In genomic region chr10:113060221-113061053, GRCh38 we compare ENCODE assay signal across 9 cellular contexts.
DNase-seq lines count a peak whose midpoint lies in the region; ATAC-seq and TF ChIP-seq lines count a peak whose summit lies in the region.
"Had no signal": no experiment of that assay in that cellular context is flagged by ENCODE, and none has a peak within 500 bp of the region (broad histone marks: within the 10 kb centered on the region; RNA-seq: fewer than 3 reads in every experiment).

No MANE protein-coding gene starts in this region.

- peak overlapping the region; percentile 51 to 83 for H4K8ac ChIP-seq in IMR-90 (ENCODE audit: low read depth in 2 of 2, low read length in 2 of 2)

- no peaks in the 10 kb centered on the region for H3K9me3 Mint-ChIP-seq in HFFc6

- peak overlapping the region; percentile 53 for H3K14ac ChIP-seq in IMR-90 (replicated peaks; ENCODE audit: low read depth, low read length)

- dilution Hi-C loops in IMR-90 (cut with HindIII; ENCODE audit: low sequenced_read_pairs, unreplicated experiment) = no loop called here

- peak overlapping the region; percentile 66 for H2AFZ ChIP-seq in IMR-90 (replicated peaks; ENCODE audit: low read length, poor library complexity)

- peak overlapping the region; percentile 75 for H3K18ac ChIP-seq in IMR-90 (ENCODE audit: low read depth, low read length)

- peak overlapping the region; percentile 60 for H2BK120ac ChIP-seq in IMR-90 (ENCODE audit: low read depth, low read length)

- no peak overlapping the region for H3K27ac Mint-ChIP-seq in HFFc6

- H3K23ac ChIP-seq in IMR-90 (ENCODE audit: low read depth, low read length) = peak overlapping the region; percentile 65

- peak overlapping the region; percentile 59 for H4K91ac ChIP-seq in IMR-90 (ENCODE audit: insufficient read depth, low read depth, low read length)

- H3K27ac ChIP-seq in IMR-90 (ENCODE audit: insufficient read depth, low read length) (peak overlapping the region; percentile 14; the same call in 1 of the 2 replicates), stomach (peak overlapping the region; percentile 70 to 82 (median 81)), foreskin keratinocyte (no peak overlapping the region)

- peaks cover 7% of the 10 kb centered on the region; the same call in 1 of the 2 replicates for H4K20me1 ChIP-seq in IMR-90 (ENCODE audit: insufficient read depth, low read length)

- no peak overlapping the region for H3K56ac ChIP-seq in IMR-90 (ENCODE audit: extremely low read depth, insufficient read depth, low read length)

- intact Hi-C loops in IMR-90 (cut with micrococcal nuclease) (no loop called here), left colon (cut with DNase I, micrococcal nuclease) (no loop called here), stomach (cut with DNase I; ENCODE audit: low total_unique reads) (no loop called here)

- H3K9me1 ChIP-seq in IMR-90 (ENCODE audit: insufficient read depth, low read length) = peaks cover 16% of the 10 kb centered on the region

- CTCF ChIA-PET in IMR-90 (lab: Yijun Ruan, JAX) = interaction anchor here (0.6 kb wide), 1 partner anchor 79 kb away, joined by 3 read pairs; no protein-coding TSS in a partner anchor

- H3K79me1 ChIP-seq in IMR-90 (ENCODE audit: low read depth in 1 of 2, low read length in 2 of 2) = peaks cover 43 to 90% of the 10 kb centered on the region in 2 experiments

- H3K36me3 Mint-ChIP-seq in HFFc6 (ENCODE audit: low read depth) = peaks cover 14% of the 10 kb centered on the region

- in situ Hi-C loops in IMR-90 (cut with MboI; ENCODE audit: low sequenced_read_pairs) = no loop called here

- no peak for TF ChIP-seq CTCF in IMR-90 (conservative IDR thresholded peaks at IDR 0.05; ENCODE audit: low read depth, low read length)
- TF ChIP-seq CTCF in stomach (IDR thresholded peaks at IDR 0.05) = no peak
- TF ChIP-seq CTCF in foreskin keratinocyte (conservative IDR thresholded peaks at IDR 0.05) = no peak
- no peak for TF ChIP-seq CTCF in HFFc6 (IDR thresholded peaks at IDR 0.05)

- H3K4me3 ChIP-seq in IMR-90 (ENCODE audit: insufficient read depth, low read depth, low read length) (no peak overlapping the region), stomach (peak overlapping the region in 3 of 4 donors; percentile 8 to 25 (median 11))

- no peak for TF ChIP-seq EP300 in stomach (IDR thresholded peaks at IDR 0.05)

- H3K9ac ChIP-seq in IMR-90 (ENCODE audit: low read depth, low read length) = peak overlapping the region; percentile 34; the same call in 1 of the 2 replicates

- H3K36me3 ChIP-seq in IMR-90 (ENCODE audit: control insufficient read depth, insufficient read depth, low read length) = peaks cover 2% of the 10 kb centered on the region
- H3K36me3 ChIP-seq in stomach = no peaks in the 10 kb centered on the region

- H3K27me3 ChIP-seq in IMR-90 (ENCODE audit: control insufficient read depth, insufficient read depth, low read length) = no peaks in the 10 kb centered on the region
- no peaks in the 10 kb centered on the region for H3K27me3 ChIP-seq in stomach
- no peaks in the 10 kb centered on the region for H3K27me3 ChIP-seq in foreskin keratinocyte

- ATAC-seq in IMR-90 (ENCODE audit: low read depth) (no peak), left colon (peak; percentile 71), foreskin keratinocyte (no peak)
- ATAC-seq: HCT116 had no signal

- peak overlapping the region; percentile 18 for H2AK9ac ChIP-seq in IMR-90 (replicated peaks; ENCODE audit: low read depth, low read length, poor library complexity)

- H3K4me3 Mint-ChIP-seq in HFFc6 = no peak overlapping the region

- peak overlapping the region; percentile 65 for H3K4ac ChIP-seq in IMR-90 (ENCODE audit: low read depth, low read length)

- H2BK20ac ChIP-seq in IMR-90 (ENCODE audit: low read depth, low read length) = peak overlapping the region; percentile 65

- no TSS peak for BruUV-seq in IMR-90 (replicated peaks; lab: Mats Ljungman, UMichigan)

- H3K4me1 Mint-ChIP-seq in HFFc6 (ENCODE audit: low read depth) = peaks cover 10% of the 10 kb centered on the region

- peak overlapping the region; percentile 9 for H3K4me2 ChIP-seq in IMR-90 (ENCODE audit: low read depth, low read length)

- no peaks in the 10 kb centered on the region for H3K27me3 Mint-ChIP-seq in HFFc6 (ENCODE audit: insufficient read depth)

- H2BK5ac ChIP-seq in IMR-90 (ENCODE audit: low read depth, low read length, poor library complexity, severe bottlenecking) = peak overlapping the region; percentile 18

- H3K9me3 ChIP-seq in IMR-90 (ENCODE audit: control insufficient read depth, insufficient read depth, low read length) (no peaks in the 10 kb centered on the region), stomach (no peaks in the 10 kb centered on the region)

- H2BK15ac ChIP-seq in IMR-90 (ENCODE audit: low read depth, low read length) = peak overlapping the region; percentile 62; the same call in 2 of the 3 replicates

- DNase-seq in IMR-90 = no peak
- peak in 38 of 58 donors; percentile 5 to 63 (median 38) for DNase-seq in anterior cingulate cortex (lab: John Stamatoyannopoulos, UW)
- peak in 1 of 2 donors; percentile 62 for DNase-seq in left colon
- DNase-seq in stomach = no peak
- no peak for DNase-seq in SHP77 (lab: John Stamatoyannopoulos, UW)
- no peak for DNase-seq in foreskin keratinocyte
- no peak for DNase-seq in HFFc6
- no peak for DNase-seq in islet precursor cell

- TF ChIP-seq RAD21 in IMR-90 (IDR thresholded peaks at IDR 0.05; ENCODE audit: low read length) = no peak

- peak overlapping the region; percentile 45; the same call in 1 of the 2 replicates for H4K5ac ChIP-seq in IMR-90 (ENCODE audit: low read depth, low read length)

- H3K4me1 ChIP-seq in IMR-90 (ENCODE audit: control insufficient read depth, insufficient read depth, low read length) = peaks cover 37% of the 10 kb centered on the region
- H3K4me1 ChIP-seq in stomach = peaks cover 60 to 100% (median 89%) of the 10 kb centered on the region in 4 donors
- no peaks in the 10 kb centered on the region for H3K4me1 ChIP-seq in foreskin keratinocyte

- peak overlapping the region; percentile 71 for H2AK5ac ChIP-seq in IMR-90 (ENCODE audit: low read depth, low read length)

- POLR2A ChIA-PET in IMR-90 (lab: Charles Lee; ENCODE audit: unreplicated experiment) = no interaction called here

- no peak for TF ChIP-seq POLR2A in IMR-90 (IDR thresholded peaks at IDR 0.05; ENCODE audit: low read depth, low read length)
- no peak for TF ChIP-seq POLR2A in stomach (IDR thresholded peaks at IDR 0.05)

- 73% methylated on average over 5 of the region's 15 CpGs; no CpG with 5 or more reads in 1 of the 2 experiments for WGBS in IMR-90 (ENCODE audit: extremely low coverage in 2 of 2, insufficient read length in 1 of 2), 2 experiments
- 23 to 33% (median 27%) methylated on average over 15 of the region's 15 CpGs for WGBS in stomach, 5 donors

TF ChIP-seq in IMR-90, 13 proteins besides CTCF, POLR2A, EP300 and RAD21:
- TF ChIP-seq FOS (IDR thresholded peaks at IDR 0.05; ENCODE audit: low read depth, low read length) (no peak), MXI1 (IDR thresholded peaks at IDR 0.05; ENCODE audit: borderline replicate concordance, low read depth, low read length) (no peak), BHLHE40 (IDR thresholded peaks at IDR 0.05; ENCODE audit: low read depth, low read length) (no peak), MAFK (IDR thresholded peaks at IDR 0.05; ENCODE audit: low read depth, low read length) (no peak), USF2 (IDR thresholded peaks at IDR 0.05; ENCODE audit: low read depth, low read length) (no peak), NFE2L2 (IDR thresholded peaks at IDR 0.05; ENCODE audit: low read depth, low read length) (no peak), RCOR1 (IDR thresholded peaks at IDR 0.05; ENCODE audit: insufficient replicate concordance, low read length) (no peak), CHD1 (IDR thresholded peaks at IDR 0.05; ENCODE audit: low read depth, low read length) (no peak), CEBPB (IDR thresholded peaks at IDR 0.05; ENCODE audit: low read depth, low read length) (no peak), SMC3 (IDR thresholded peaks at IDR 0.05; ENCODE audit: low read depth, low read length) (no peak), ELK1 (IDR thresholded peaks at IDR 0.05; ENCODE audit: borderline replicate concordance, low read depth, low read length) (no peak), MAZ (IDR thresholded peaks at IDR 0.05; ENCODE audit: borderline replicate concordance, low read depth, low read length) (no peak), RFX5 (IDR thresholded peaks at IDR 0.05; ENCODE audit: low read depth, low read length) (no peak)

Comparison
In these comparisons a context has a peak if more than half of its experiments do, and no peak if none do; other contexts are left out.
1. DNase-seq: peak in anterior cingulate cortex (38 of 58); none in IMR-90 (single experiment), stomach (single experiment), SHP77 (0 of 2), foreskin keratinocyte (0 of 2), HFFc6 (single experiment) and islet precursor cell (single experiment).